15 cellular contexts compared by ENCODE assay signal in the genomic region with DNA sequence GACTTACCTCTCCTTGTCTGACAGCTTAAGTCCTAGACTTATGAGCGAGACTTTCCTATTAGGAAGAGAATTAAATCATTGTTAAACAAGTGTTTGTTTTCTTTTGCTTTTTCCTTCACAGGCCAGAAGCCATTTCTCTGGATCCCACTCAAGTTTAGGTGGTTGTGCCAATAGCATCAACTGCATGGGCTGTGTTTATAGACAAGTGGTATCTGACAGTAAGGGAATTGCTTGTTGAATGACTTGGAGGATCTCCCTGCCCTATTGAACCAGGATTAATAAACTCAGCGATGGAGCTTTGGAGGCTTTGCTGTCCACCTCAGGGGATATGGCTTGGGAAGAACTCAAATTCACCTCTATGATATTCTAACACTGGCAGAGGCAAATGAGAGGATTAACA.
"Had no signal": no experiment of that assay in that cellular context is flagged by ENCODE, and none has a peak within 500 bp of the region (broad histone marks: within the 10 kb centered on the region; RNA-seq: fewer than 3 reads in every experiment).

No MANE protein-coding gene starts in this region.

- H3K4me3 ChIP-seq: hepatocyte, mucosa of descending colon, right atrium auricular region, sigmoid colon, skin epidermis, stomach had no signal

- H3K27me3 ChIP-seq: hepatocyte, right atrium auricular region, sigmoid colon had no signal

- DNase-seq: foreskin melanocyte; head of caudate nucleus; left colon; mucosa of descending colon; naive thymus-derived CD8-positive, alpha-beta T cell; posterior cingulate gyrus; sigmoid colon; stimulated activated CD4-positive, alpha-beta T cell treated with anti-CD3 and anti-CD28 coated beads, Interleukin-2, amount 100 ng/mL, for 24 hours; stimulated activated naive CD4-positive, alpha-beta T cell; stomach had no signal

- ATAC-seq: left colon; mucosa of descending colon; naive thymus-derived CD8-positive, alpha-beta T cell had no signal

- H3K27ac ChIP-seq: hepatocyte, neutrophil, right atrium auricular region, sigmoid colon, skin epidermis, stomach had no signal

- H2AFZ ChIP-seq: hepatocyte had no signal

- H3K4me1 ChIP-seq: right atrium auricular region, sigmoid colon, stomach had no signal

- H3K36me3 ChIP-seq: neutrophil, right atrium auricular region, sigmoid colon, stomach had no signal

- FAIRE-seq: urothelium cell line had no signal

- H3K4me2 ChIP-seq: hepatocyte had no signal

- H3K9me3 ChIP-seq: neutrophil, right atrium auricular region had no signal
